Comparison of ENCODE assay signal across 1 cellular context in genomic region chr17:28993645-28994426, GRCh38.
TF ChIP-seq lines count a peak whose summit lies in the region.

No MANE protein-coding gene starts in this region.

TF ChIP-seq in HepG2, 621 proteins besides CTCF, POLR2A, EP300 and RAD21 (continued from another document and continues in another):
- TF ChIP-seq RERE (CRISPR knock-in tag; IDR thresholded peaks at IDR 0.05; ENCODE audit: low read depth) (no peak), ZHX2 (IDR thresholded peaks at IDR 0.05; ENCODE audit: low read depth) (no peak), ZHX2 (CRISPR knock-in tag; IDR thresholded peaks at IDR 0.05; ENCODE audit: borderline replicate concordance) (no peak), MTERF4 (CRISPR knock-in tag; IDR thresholded peaks at IDR 0.05) (no peak), AKNA (CRISPR knock-in tag; IDR thresholded peaks at IDR 0.05; ENCODE audit: borderline replicate concordance) (no peak), ZNF619 (CRISPR knock-in tag; IDR thresholded peaks at IDR 0.05) (no peak), MAFK (conservative IDR thresholded peaks at IDR 0.05 in 1 of 2, IDR thresholded peaks at IDR 0.05 in 1 of 2; ENCODE audit: low read length in 2 of 2) (no peak), ZNF441 (CRISPR knock-in tag; IDR thresholded peaks at IDR 0.05; ENCODE audit: borderline replicate concordance) (no peak), TBX2 (CRISPR knock-in tag; IDR thresholded peaks at IDR 0.05; ENCODE audit: borderline replicate concordance) (no peak), XRCC5 (optimal IDR thresholded peaks at IDR 0.05; ENCODE audit: low read length) (no peak), NFYC (CRISPR knock-in tag; IDR thresholded peaks at IDR 0.05) (no peak), GABPB1 (CRISPR knock-in tag; IDR thresholded peaks at IDR 0.05) (no peak), SIX1 (CRISPR knock-in tag; IDR thresholded peaks at IDR 0.05; ENCODE audit: borderline replicate concordance) (no peak), MYC (CRISPR knock-in tag; IDR thresholded peaks at IDR 0.05; ENCODE audit: borderline replicate concordance) (peak; percentile 52; the same call in 1 of the 2 replicates), ONECUT2 (CRISPR knock-in tag; IDR thresholded peaks at IDR 0.05) (no peak), PHB2 (IDR thresholded peaks at IDR 0.05; ENCODE audit: partially characterized antibody) (no peak), ZNF543 (CRISPR knock-in tag; IDR thresholded peaks at IDR 0.05) (no peak), TARDBP (CRISPR knock-in tag; IDR thresholded peaks at IDR 0.05) (no peak), ZNF670 (CRISPR knock-in tag; IDR thresholded peaks at IDR 0.05; ENCODE audit: borderline replicate concordance) (no peak), REL (CRISPR knock-in tag; conservative IDR thresholded peaks at IDR 0.05) (no peak), RXRB (CRISPR knock-in tag; IDR thresholded peaks at IDR 0.05; ENCODE audit: borderline replicate concordance) (peak; percentile 11; the same call in 1 of the 2 replicates), THAP7 (CRISPR knock-in tag; IDR thresholded peaks at IDR 0.05) (0 out of 2 replicates have a peak, but pooled peaks have one; percentile 25), ZBTB1 (CRISPR knock-in tag; IDR thresholded peaks at IDR 0.05; ENCODE audit: borderline replicate concordance) (no peak), KDM5B (CRISPR knock-in tag; IDR thresholded peaks at IDR 0.05; ENCODE audit: borderline replicate concordance) (no peak), ZNF646 (CRISPR knock-in tag; IDR thresholded peaks at IDR 0.05) (no peak)
